24 cellular contexts compared by ENCODE assay signal in genomic region chr1:60672435-60672834, GRCh38.
"Had no signal": no experiment of that assay in that cellular context is flagged by ENCODE, and none has a peak within 500 bp of the region (broad histone marks: within the 10 kb centered on the region; RNA-seq: fewer than 3 reads in every experiment).

No MANE protein-coding gene starts in this region.

- H3K4me2 ChIP-seq: smooth muscle cell had no signal

- H3K9me3 ChIP-seq: heart left ventricle, left lung, lower lobe of right lung, ovary, sigmoid colon, tibial nerve, uterus had no signal

- ATAC-seq: heart left ventricle; left colon; left lung; lower lobe of right lung; natural killer cell treated with Interleukin-12 subunit alpha and Interleukin-12 subunit beta and Interleukin-15 and Interleukin-18, amount 100 ng/mL, for 72 hours; right cardiac atrium; stimulated activated memory B cell treated with anti-CD40 and anti-IgM and Interleukin-4, amounts not matched to agents 10 μg/mL and 1 μg/mL and 100 μg/mL, for 72 hours; stimulated activated naive CD8-positive, alpha-beta T cell treated with anti-CD3 and anti-CD28 coated beads, Interleukin-15, amount 100 ng/mL, for 72 hours had no signal

- H3K4me3 ChIP-seq: heart left ventricle, left lung, lower lobe of right lung, ovary, sigmoid colon, smooth muscle cell, tibial nerve, uterus had no signal

- H3K27ac ChIP-seq: heart left ventricle, left lung, lower lobe of right lung, ovary, sigmoid colon, tibial nerve, uterus had no signal

- DNase-seq: heart left ventricle; islet precursor cell; left colon; left lung; lower lobe of right lung; mammary epithelial cell; mesenchymal stem cell; naive B cell; ovary; retina; right cardiac atrium; sigmoid colon; stimulated activated CD4-positive, alpha-beta T cell treated with anti-CD3 and anti-CD28 coated beads, Interleukin-1b, Interleukin-23, amount 100 ng/mL, for 48 hours; stimulated activated CD4-positive, alpha-beta T cell treated with anti-CD3 and anti-CD28 coated beads, Interleukin-2, amount 100 ng/mL, for 48 hours; stimulated activated CD4-positive, alpha-beta T cell treated with anti-CD3 and anti-CD28 coated beads, Interleukin-4, amount 100 ng/mL, for 4 hours; stimulated activated CD8-positive, alpha-beta memory T cell treated with anti-CD3 and anti-CD28 coated beads, Interleukin-4, amount 100 ng/mL, for 48 hours; stimulated activated naive CD4-positive, alpha-beta T cell treated with Interleukin-2 at 50 U/mL for 16 hours; stimulated activated naive CD8-positive, alpha-beta T cell treated with anti-CD3 and anti-CD28 coated beads, Interleukin-15, amount 100 ng/mL, for 72 hours; substantia nigra; uterus had no signal

- H3K27me3 ChIP-seq: heart left ventricle, left lung, ovary, sigmoid colon, tibial nerve, uterus had no signal

- H3K4me1 ChIP-seq: heart left ventricle, left lung, lower lobe of right lung, sigmoid colon, tibial nerve, uterus had no signal

- H3K36me3 ChIP-seq: heart left ventricle, left lung, lower lobe of right lung, ovary, sigmoid colon, tibial nerve, uterus had no signal
